17 cellular contexts compared by ENCODE assay signal in the genomic region with DNA sequence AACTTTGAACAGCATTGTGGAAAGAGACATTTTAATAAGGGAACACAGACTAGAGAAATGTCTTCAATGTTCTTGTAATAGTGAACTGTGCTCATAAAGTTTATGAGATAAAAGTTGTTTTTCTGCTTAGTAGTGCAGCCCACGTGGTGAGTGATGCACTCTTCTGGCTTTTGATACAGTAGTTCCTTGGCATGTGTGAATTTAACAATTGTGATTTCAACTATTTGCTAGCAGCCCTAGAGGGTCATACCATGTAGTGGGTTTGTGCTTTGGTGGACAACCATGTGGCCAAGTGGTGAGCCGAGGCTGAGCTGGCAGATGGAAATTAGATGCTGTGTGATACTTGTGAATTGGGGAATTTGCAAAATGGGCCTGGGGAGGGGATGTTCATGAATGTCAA.
"Had no signal": no experiment of that assay in that cellular context is flagged by ENCODE, and none has a peak within 500 bp of the region (broad histone marks: within the 10 kb centered on the region; RNA-seq: fewer than 3 reads in every experiment).

No MANE protein-coding gene starts in this region.

- H3K4me1 Mint-ChIP-seq: memory B cell had no signal

- H3K27ac Mint-ChIP-seq: dendritic cell treated with granulocyte-macrophage colony-stimulating factor and Interleukin-4, amounts not matched to agents 40 ng/mL and 50 ng/mL, for 4 days; memory B cell; mesothelial cell of epicardium; nephron; type B pancreatic cell had no signal

- H3K4me3 Mint-ChIP-seq: dendritic cell treated with granulocyte-macrophage colony-stimulating factor and Interleukin-4, amounts not matched to agents 40 ng/mL and 50 ng/mL, for 4 days; memory B cell; mesothelial cell of epicardium; nephron; type B pancreatic cell had no signal

- H3K4me3 ChIP-seq: esophagus squamous epithelium, left ventricle myocardium inferior, lower lobe of right lung, right atrium auricular region, sigmoid colon, stomach had no signal

- H3K9me3 Mint-ChIP-seq: dendritic cell treated with granulocyte-macrophage colony-stimulating factor and Interleukin-4, amounts not matched to agents 40 ng/mL and 50 ng/mL, for 4 days; memory B cell had no signal

- DNase-seq: esophagus squamous epithelium; kidney; left cardiac atrium; left ventricle myocardium inferior; lower lobe of right lung; sigmoid colon; small intestine; stimulated activated CD4-positive, alpha-beta T cell treated with anti-CD3 and anti-CD28 coated beads, Interleukin-12 subunit alpha, Interleukin-12 subunit beta, amount 100 ng/mL, for 4 hours; stimulated activated naive CD4-positive, alpha-beta T cell; stomach; substantia nigra had no signal

- H3K27me3 Mint-ChIP-seq: type B pancreatic cell had no signal

- ATAC-seq: left cardiac atrium, lower lobe of right lung had no signal

- H3K36me3 Mint-ChIP-seq: memory B cell, type B pancreatic cell had no signal
